ENCODE assay signal across 1 cellular context in genomic region chr11:869399-870126, GRCh38.
TF ChIP-seq lines count a peak whose summit lies in the region.

No MANE protein-coding gene starts in this region.

TF ChIP-seq in GM23338, 12 proteins besides CTCF, POLR2A, EP300 and RAD21 (continued from another document):
- TF ChIP-seq ZNF462 (CRISPR knock-in tag; IDR thresholded peaks at IDR 0.05) (no peak), ZNF114 (CRISPR knock-in tag; IDR thresholded peaks at IDR 0.05) (no peak), STAT1 (IDR thresholded peaks at IDR 0.05; ENCODE audit: unreplicated experiment) (no peak), JUNB (IDR thresholded peaks at IDR 0.05; ENCODE audit: unreplicated experiment) (no peak), NANOG (IDR thresholded peaks at IDR 0.05; ENCODE audit: borderline replicate concordance) (no peak), ETS1 (IDR thresholded peaks at IDR 0.05) (no peak), POLR2AphosphoS5 (IDR thresholded peaks at IDR 0.05; ENCODE audit: low read depth) (no peak), CREB1 (CRISPR knock-in tag; IDR thresholded peaks at IDR 0.05; ENCODE audit: low read depth) (no peak), ZNF331 (CRISPR knock-in tag; IDR thresholded peaks at IDR 0.05; ENCODE audit: low read depth) (no peak), EZH2phosphoT487 (IDR thresholded peaks at IDR 0.05; ENCODE audit: unreplicated experiment) (no peak)
- TF ChIP-seq, protein P1, sequence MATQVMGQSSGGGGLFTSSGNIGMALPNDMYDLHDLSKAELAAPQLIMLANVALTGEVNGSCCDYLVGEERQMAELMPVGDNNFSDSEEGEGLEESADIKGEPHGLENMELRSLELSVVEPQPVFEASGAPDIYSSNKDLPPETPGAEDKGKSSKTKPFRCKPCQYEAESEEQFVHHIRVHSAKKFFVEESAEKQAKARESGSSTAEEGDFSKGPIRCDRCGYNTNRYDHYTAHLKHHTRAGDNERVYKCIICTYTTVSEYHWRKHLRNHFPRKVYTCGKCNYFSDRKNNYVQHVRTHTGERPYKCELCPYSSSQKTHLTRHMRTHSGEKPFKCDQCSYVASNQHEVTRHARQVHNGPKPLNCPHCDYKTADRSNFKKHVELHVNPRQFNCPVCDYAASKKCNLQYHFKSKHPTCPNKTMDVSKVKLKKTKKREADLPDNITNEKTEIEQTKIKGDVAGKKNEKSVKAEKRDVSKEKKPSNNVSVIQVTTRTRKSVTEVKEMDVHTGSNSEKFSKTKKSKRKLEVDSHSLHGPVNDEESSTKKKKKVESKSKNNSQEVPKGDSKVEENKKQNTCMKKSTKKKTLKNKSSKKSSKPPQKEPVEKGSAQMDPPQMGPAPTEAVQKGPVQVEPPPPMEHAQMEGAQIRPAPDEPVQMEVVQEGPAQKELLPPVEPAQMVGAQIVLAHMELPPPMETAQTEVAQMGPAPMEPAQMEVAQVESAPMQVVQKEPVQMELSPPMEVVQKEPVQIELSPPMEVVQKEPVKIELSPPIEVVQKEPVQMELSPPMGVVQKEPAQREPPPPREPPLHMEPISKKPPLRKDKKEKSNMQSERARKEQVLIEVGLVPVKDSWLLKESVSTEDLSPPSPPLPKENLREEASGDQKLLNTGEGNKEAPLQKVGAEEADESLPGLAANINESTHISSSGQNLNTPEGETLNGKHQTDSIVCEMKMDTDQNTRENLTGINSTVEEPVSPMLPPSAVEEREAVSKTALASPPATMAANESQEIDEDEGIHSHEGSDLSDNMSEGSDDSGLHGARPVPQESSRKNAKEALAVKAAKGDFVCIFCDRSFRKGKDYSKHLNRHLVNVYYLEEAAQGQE (IDR thresholded peaks at IDR 0.05; ENCODE audit: unreplicated experiment), result no peak
